In the genomic region with DNA sequence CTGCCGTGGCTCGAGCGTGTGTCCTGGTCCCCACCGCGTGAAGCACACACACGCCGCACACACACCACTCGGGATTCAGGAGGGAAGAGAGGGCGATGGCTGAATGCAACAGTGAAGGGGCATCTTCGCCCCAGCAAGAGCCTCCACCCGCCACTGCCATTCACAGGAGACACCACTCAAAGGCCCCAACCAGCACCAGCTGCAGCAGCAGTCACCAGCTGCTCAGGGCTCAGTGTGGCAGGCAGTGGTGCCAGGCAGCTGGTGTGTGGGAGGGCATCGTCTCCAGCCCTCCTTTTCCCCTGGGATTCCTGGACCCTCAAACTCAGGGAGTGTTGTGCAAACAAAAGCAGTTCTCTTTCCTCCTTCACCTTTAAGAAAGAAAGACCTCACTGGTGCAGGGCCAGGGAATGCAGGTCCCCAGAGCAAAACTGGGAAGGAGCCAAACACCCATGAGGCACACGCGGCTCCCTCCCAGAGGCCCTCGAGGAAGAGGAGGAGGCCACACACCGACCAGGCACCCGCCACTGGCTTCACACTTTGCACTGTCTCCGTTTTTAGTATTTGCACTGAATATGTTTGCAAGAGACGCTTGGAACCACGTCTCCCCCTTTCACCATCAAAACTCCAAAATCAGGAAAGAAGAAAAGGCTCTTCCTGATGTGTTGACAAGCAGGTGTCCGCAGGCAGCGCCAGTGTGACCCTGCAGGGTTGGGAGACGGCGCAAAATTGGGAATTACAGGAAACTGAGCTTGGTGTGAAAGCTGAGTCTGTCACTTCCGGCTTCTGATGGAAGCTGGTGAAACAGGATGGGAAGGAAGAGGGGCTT, we compare ENCODE assay signal across 16 cellular contexts.
DNase-seq lines count a peak whose midpoint lies in the region; ATAC-seq and TF ChIP-seq lines count a peak whose summit lies in the region.
"Had no signal": no experiment of that assay in that cellular context is flagged by ENCODE, and none has a peak within 500 bp of the region (broad histone marks: within the 10 kb centered on the region; RNA-seq: fewer than 3 reads in every experiment).

No MANE protein-coding gene starts in this region.

- H3K27me3 ChIP-seq in RWPE2 (ENCODE audit: insufficient read depth, poor library complexity, severe bottlenecking): no peaks in the 10 kb centered on the region
- H3K27me3 ChIP-seq: esophagus squamous epithelium had no signal

- no peak overlapping the region for H3K27ac ChIP-seq in RWPE2 (ENCODE audit: poor library complexity, severe bottlenecking)
- H3K27ac ChIP-seq: C4-2B, esophagus squamous epithelium, PC-9, psoas muscle had no signal

- H3K36me3 ChIP-seq in RWPE2 (ENCODE audit: low read depth): no peaks in the 10 kb centered on the region

- no peak for TF ChIP-seq CTCF in NB4 (IDR thresholded peaks at IDR 0.05; ENCODE audit: low read depth, low read length)
- TF ChIP-seq CTCF in RWPE2 (IDR thresholded peaks at IDR 0.05; ENCODE audit: poor library complexity, severe bottlenecking): no peak

- TF ChIP-seq POLR2A in NB4 (IDR thresholded peaks at IDR 0.05; ENCODE audit: extremely low read depth, insufficient read length): no peak

- DNase-seq in NB4 (ENCODE audit: low read depth) (peak; percentile 32), RWPE2 (ENCODE audit: low spot score) (peak; percentile 38), medulla oblongata (ENCODE audit: extremely low spot score) (peak; percentile 62), superior temporal gyrus (ENCODE audit: extremely low spot score) (peak; percentile 80), NCI-H2081 (lab: John Stamatoyannopoulos, UW) (no peak), ecto neural progenitor cell (ENCODE audit: low spot score) (no peak)
- DNase-seq: activated gamma-delta T cell; DMS53; esophagus squamous epithelium; left colon; NCI-H1105 treated with DMSO at 0.1 percent for 48 hours; PC-9; stimulated activated CD4-positive, alpha-beta T cell treated with anti-CD3 and anti-CD28 coated beads, Interleukin-15, amount 100 ng/mL, for 24 hours had no signal

- H3K9me3 ChIP-seq in RWPE2 (ENCODE audit: severe bottlenecking): no peaks in the 10 kb centered on the region
- H3K9me3 ChIP-seq: esophagus squamous epithelium, psoas muscle had no signal

- H3K4me3 ChIP-seq in NB4 (ENCODE audit: low read depth, low read length) (no peak overlapping the region), RWPE2 (ENCODE audit: severe bottlenecking) (no peak overlapping the region)
- H3K4me3 ChIP-seq: esophagus squamous epithelium, PC-9, psoas muscle had no signal

- ATAC-seq in RWPE2 (ENCODE audit: low read depth) (no peak), HG03039 (IDR thresholded peaks at IDR 0.05; ENCODE audit: unreplicated experiment) (no peak)
- ATAC-seq: left colon, psoas muscle had no signal

- no peaks in the 10 kb centered on the region for H3K4me1 ChIP-seq in RWPE2 (ENCODE audit: insufficient read depth, poor library complexity, severe bottlenecking)
- H3K4me1 ChIP-seq: psoas muscle had no signal

Comparison
In these comparisons a context has a peak if more than half of its experiments do, and no peak if none do; other contexts are left out.
1. DNase-seq: peak in NB4 (single experiment), RWPE2 (single experiment), medulla oblongata (single experiment) and superior temporal gyrus (single experiment); none in NCI-H2081 (0 of 2) and ecto neural progenitor cell (single experiment).